ENCODE assay signal across 21 cellular contexts in genomic region chr2:98829586-98830270, GRCh38.
DNase-seq lines count a peak whose midpoint lies in the region; TF ChIP-seq lines count a peak whose summit lies in the region.
"Had no signal": no experiment of that assay in that cellular context is flagged by ENCODE, and none has a peak within 500 bp of the region (broad histone marks: within the 10 kb centered on the region; RNA-seq: fewer than 3 reads in every experiment).

No MANE protein-coding gene starts in this region.

- H3K9me3 ChIP-seq in Loucy (ENCODE audit: insufficient read depth, low read depth, low read length) (no peaks in the 10 kb centered on the region), trophoblast cell (ENCODE audit: insufficient read depth, low read depth, low read length) (peaks cover 5% of the 10 kb centered on the region), MG63 (no peaks in the 10 kb centered on the region)
- H3K9me3 ChIP-seq: Caco-2, spleen, suprapubic skin had no signal

- no peak overlapping the region for H3K23ac ChIP-seq in trophoblast cell (ENCODE audit: low read length)

- no peak overlapping the region for H4K12ac ChIP-seq in trophoblast cell (ENCODE audit: low read depth, low read length)

- H2BK5ac ChIP-seq in trophoblast cell (ENCODE audit: low read depth, low read length, poor library complexity), result no peak overlapping the region

- H3F3A ChIP-seq in Loucy (ENCODE audit: low read depth), result no peaks in the 10 kb centered on the region

- no peak overlapping the region for H2AK5ac ChIP-seq in trophoblast cell (ENCODE audit: low read length)

- no peaks in the 10 kb centered on the region for H3K27me3 ChIP-seq in Loucy (ENCODE audit: insufficient read depth, low read length, poor library complexity, severe bottlenecking)
- no peaks in the 10 kb centered on the region for H3K27me3 ChIP-seq in trophoblast cell (ENCODE audit: insufficient read depth, low read length)
- no peaks in the 10 kb centered on the region for H3K27me3 ChIP-seq in MG63
- H3K27me3 ChIP-seq: spleen, suprapubic skin had no signal

- H2BK120ac ChIP-seq in trophoblast cell (ENCODE audit: insufficient read depth, low read length, poor library complexity), result no peak overlapping the region

- H3K4me2 ChIP-seq in Loucy (ENCODE audit: low read depth, low read length, poor library complexity, severe bottlenecking) (peak overlapping the region; percentile 65), trophoblast cell (ENCODE audit: low read length) (no peak overlapping the region)

- H2BK12ac ChIP-seq in trophoblast cell (ENCODE audit: low read length), result no peak overlapping the region

- WGBS in trophoblast cell (ENCODE audit: extremely low coverage, insufficient coverage, insufficient read length), result no CpG with 5 or more reads among the region's 6 CpGs

- no peaks in the 10 kb centered on the region for H3K36me3 Mint-ChIP-seq in activated naive CD4-positive, alpha-beta T cell treated with anti-CD3 and anti-CD28 coated beads, Interleukin-2, amount 10 ng/mL, durations not matched to agents 7 days and 5 days
- H3K36me3 Mint-ChIP-seq in activated naive CD4-positive, alpha-beta T cell treated with anti-CD3 and anti-CD28 coated beads for 36 hours (ENCODE audit: low read depth), result no peaks in the 10 kb centered on the region
- H3K36me3 Mint-ChIP-seq in type B pancreatic cell, result no peaks in the 10 kb centered on the region

- H3K14ac ChIP-seq in trophoblast cell (ENCODE audit: low read length), result no peak overlapping the region

- no peak overlapping the region for H3K4ac ChIP-seq in trophoblast cell (ENCODE audit: low read depth, low read length)

- peaks cover 19% of the 10 kb centered on the region for H3K27me3 Mint-ChIP-seq in activated naive CD4-positive, alpha-beta T cell treated with anti-CD3 and anti-CD28 coated beads, Interleukin-2, amount 10 ng/mL, durations not matched to agents 7 days and 5 days
- no peaks in the 10 kb centered on the region for H3K27me3 Mint-ChIP-seq in activated naive CD4-positive, alpha-beta T cell treated with anti-CD3 and anti-CD28 coated beads for 36 hours (ENCODE audit: low read depth)
- peaks cover 16% of the 10 kb centered on the region for H3K27me3 Mint-ChIP-seq in type B pancreatic cell

- no peak overlapping the region for H4K8ac ChIP-seq in trophoblast cell (ENCODE audit: low read depth, low read length)

- H3K4me1 ChIP-seq in Loucy (ENCODE audit: insufficient read depth, low read length, poor library complexity, severe bottlenecking) (peaks cover 77% of the 10 kb centered on the region), trophoblast cell (ENCODE audit: control insufficient read depth in 1 of 2, insufficient read depth in 2 of 2, low read length in 2 of 2) (no peaks in the 10 kb centered on the region)
- H3K4me1 ChIP-seq: suprapubic skin had no signal

- no peaks in the 10 kb centered on the region for H3K36me3 ChIP-seq in Loucy (ENCODE audit: insufficient read depth, low read length)
- no peaks in the 10 kb centered on the region for H3K36me3 ChIP-seq in trophoblast cell (ENCODE audit: control insufficient read depth in 1 of 2, insufficient read depth in 2 of 2, low read length in 2 of 2)
- no peaks in the 10 kb centered on the region for H3K36me3 ChIP-seq in MG63
- H3K36me3 ChIP-seq: spleen, suprapubic skin had no signal

- H3K9me2 ChIP-seq in Loucy (replicated peaks; ENCODE audit: low read depth, low read length), result no peaks in the 10 kb centered on the region

- H3K79me1 ChIP-seq in trophoblast cell (ENCODE audit: low read length), result no peaks in the 10 kb centered on the region

- TF ChIP-seq CTCF in Loucy (conservative IDR thresholded peaks at IDR 0.05; ENCODE audit: low read length) (no peak), coronary artery (IDR thresholded peaks at IDR 0.05) (no peak), type B pancreatic cell (conservative IDR thresholded peaks at IDR 0.05) (no peak)

- H3K18ac ChIP-seq in trophoblast cell (ENCODE audit: low read length), result no peak overlapping the region

- peak overlapping the region; percentile 20 for H4K91ac ChIP-seq in trophoblast cell (ENCODE audit: low read depth, low read length)

- CTCF ChIA-PET in activated naive CD4-positive, alpha-beta T cell treated with anti-CD3 and anti-CD28 coated beads, Interleukin-2, amount 10 ng/mL, durations not matched to agents 7 days and 5 days (lab: Charles Lee), result interaction anchor here (1.0 to 1.7 kb wide), 6 partner anchors 11 to 180 kb away, joined by 3 to 8 read pairs (median 3); no protein-coding TSS in a partner anchor
- CTCF ChIA-PET in activated naive CD4-positive, alpha-beta T cell treated with anti-CD3 and anti-CD28 coated beads for 36 hours (lab: Charles Lee), result interaction anchor here (1.2 to 1.6 kb wide), 2 partner anchors 99 to 180 kb away, joined by 4 to 8 read pairs; partner anchors contain the start of gene MGAT4A

- H3K27ac ChIP-seq in coronary artery (no peak overlapping the region), trophoblast cell (ENCODE audit: low read depth, low read length) (no peak overlapping the region)
- H3K27ac ChIP-seq: suprapubic skin had no signal

- H3K4me1 Mint-ChIP-seq in activated naive CD4-positive, alpha-beta T cell treated with anti-CD3 and anti-CD28 coated beads, Interleukin-2, amount 10 ng/mL, durations not matched to agents 7 days and 5 days, result peaks cover 64% of the 10 kb centered on the region
- H3K4me1 Mint-ChIP-seq in activated naive CD4-positive, alpha-beta T cell treated with anti-CD3 and anti-CD28 coated beads for 36 hours (ENCODE audit: low read depth), result peaks cover 31% of the 10 kb centered on the region
- H3K4me1 Mint-ChIP-seq in type B pancreatic cell (ENCODE audit: unreplicated experiment), result peaks cover 4% of the 10 kb centered on the region

- H3K9ac ChIP-seq in Loucy (ENCODE audit: low read depth, low read length, poor library complexity, severe bottlenecking) (no peak overlapping the region), trophoblast cell (ENCODE audit: low read length) (no peak overlapping the region)

- no peak overlapping the region for H3K4me3 Mint-ChIP-seq in activated naive CD4-positive, alpha-beta T cell treated with anti-CD3 and anti-CD28 coated beads, Interleukin-2, amount 10 ng/mL, durations not matched to agents 7 days and 5 days
- H3K4me3 Mint-ChIP-seq in activated naive CD4-positive, alpha-beta T cell treated with anti-CD3 and anti-CD28 coated beads for 36 hours, result no peak overlapping the region
- H3K4me3 Mint-ChIP-seq in type B pancreatic cell, result no peak overlapping the region

- peak overlapping the region; percentile 33 for H3K27ac Mint-ChIP-seq in activated naive CD4-positive, alpha-beta T cell treated with anti-CD3 and anti-CD28 coated beads, Interleukin-2, amount 10 ng/mL, durations not matched to agents 7 days and 5 days
- no peak overlapping the region for H3K27ac Mint-ChIP-seq in activated naive CD4-positive, alpha-beta T cell treated with anti-CD3 and anti-CD28 coated beads for 36 hours
- H3K27ac Mint-ChIP-seq in type B pancreatic cell, result no peak overlapping the region

- H3K79me2 ChIP-seq in Loucy (ENCODE audit: insufficient read depth, low read length), result no peaks in the 10 kb centered on the region
- H3K79me2 ChIP-seq in trophoblast cell (ENCODE audit: control insufficient read depth, insufficient read depth, low read length, poor library complexity), result no peaks in the 10 kb centered on the region

- H2AFZ ChIP-seq in Loucy (ENCODE audit: low read length) (no peak overlapping the region), trophoblast cell (ENCODE audit: insufficient read depth, low read length, poor library complexity) (no peak overlapping the region)

- H3K4me3 ChIP-seq in Loucy (ENCODE audit: low read length, poor library complexity, severe bottlenecking) (peak overlapping the region; percentile 55), coronary artery (no peak overlapping the region), trophoblast cell (ENCODE audit: low read depth, low read length) (no peak overlapping the region), MG63 (no peak overlapping the region)
- H3K4me3 ChIP-seq: spleen, suprapubic skin had no signal

- intact Hi-C loops in activated naive CD4-positive, alpha-beta T cell treated with anti-CD3 and anti-CD28 coated beads for 36 hours (cut with micrococcal nuclease), result no loop called here

- no peak for DNase-seq in activated naive CD4-positive, alpha-beta T cell treated with anti-CD3 and anti-CD28 coated beads, Interleukin-2, amount 10 ng/mL, durations not matched to agents 7 days and 5 days
- DNase-seq in activated naive CD4-positive, alpha-beta T cell treated with anti-CD3 and anti-CD28 coated beads for 36 hours, result no peak
- DNase-seq in coronary artery (ENCODE audit: low spot score) (peak; percentile 66), trophoblast cell (peak in 1 of 2 donors; percentile 50), MG63 (no peak), NCI-H146 (lab: John Stamatoyannopoulos, UW) (no peak), type B pancreatic cell (ENCODE audit: extremely low spot score, unreplicated experiment) (no peak)
- DNase-seq: activated CD4-positive, alpha-beta T cell treated with anti-CD3 and anti-CD28 coated beads, Interleukin-2, amount 50 U/mL, for 4 hours; Caco-2; central memory CD4-positive, alpha-beta T cell; effector CD8-positive, alpha-beta T cell; glutamatergic neuron; KBM-7; left ventricle myocardium superior; NCI-H2029; NCI-H446; NK-92 treated with Interleukin-12 subunit alpha and Interleukin-12 subunit beta, amount 100 ng/mL, for 24 hours had no signal

- H3K9me3 Mint-ChIP-seq in activated naive CD4-positive, alpha-beta T cell treated with anti-CD3 and anti-CD28 coated beads, Interleukin-2, amount 10 ng/mL, durations not matched to agents 7 days and 5 days, result no peaks in the 10 kb centered on the region
- no peaks in the 10 kb centered on the region for H3K9me3 Mint-ChIP-seq in activated naive CD4-positive, alpha-beta T cell treated with anti-CD3 and anti-CD28 coated beads for 36 hours
- no peaks in the 10 kb centered on the region for H3K9me3 Mint-ChIP-seq in type B pancreatic cell
- H3K9me3 Mint-ChIP-seq: activated T-helper 1 cell treated with anti-CD3 and anti-CD28 coated beads, Interleukin-12 subunit alpha, Interleukin-12 subunit beta, Interleukin-2, Interleukin-4 antibody, amounts not matched to agents 30 ng/mL and 10 ng/mL and 1 ng/mL, durations not matched to agents 14 hours and 24 hours and 36 hours had no signal

- no peaks in the 10 kb centered on the region for H4K20me1 ChIP-seq in Loucy (ENCODE audit: insufficient read depth, low read length, poor library complexity, severe bottlenecking)
